ENCODE assay signal across 9 cellular contexts in genomic region chr11:9030601-9031000, GRCh38.
"Had no signal": no experiment of that assay in that cellular context is flagged by ENCODE, and none has a peak within 500 bp of the region (broad histone marks: within the 10 kb centered on the region; RNA-seq: fewer than 3 reads in every experiment).

No MANE protein-coding gene starts in this region.

- H3K9me3 ChIP-seq: pancreas, suprapubic skin had no signal

- DNase-seq: activated CD4-positive, alpha-beta T cell treated with anti-CD3 and anti-CD28 coated beads for 1 hour; activated CD4-positive, alpha-beta T cell treated with anti-CD3 and anti-CD28 coated beads, Interleukin-2, amount 50 U/mL, for 48 hours; activated T-cell treated with anti-CD3 and anti-CD28 coated beads, Interleukin-2, amount 50 U/mL, for 72 hours; aorta; left ventricle myocardium superior; pancreas; stimulated activated CD4-positive, alpha-beta T cell treated with anti-CD3 and anti-CD28 coated beads, Interleukin-2, amount 100 ng/mL, for 48 hours; stimulated activated naive CD4-positive, alpha-beta T cell treated with Interleukin-2 at 50 U/mL for 16 hours had no signal

- H3K27me3 ChIP-seq: pancreas, suprapubic skin had no signal

- H3K4me1 ChIP-seq: pancreas, suprapubic skin had no signal

- H3K4me3 ChIP-seq: pancreas, suprapubic skin had no signal

- H3K27ac ChIP-seq: pancreas, suprapubic skin had no signal

- ATAC-seq: activated T-cell treated with anti-CD3 and anti-CD28 coated beads, Interleukin-2, amount 50 U/mL, for 72 hours; left ventricle myocardium superior; pancreas had no signal

- H3K36me3 ChIP-seq: pancreas had no signal
